ENCODE assay signal across 1 cellular context in the genomic region with DNA sequence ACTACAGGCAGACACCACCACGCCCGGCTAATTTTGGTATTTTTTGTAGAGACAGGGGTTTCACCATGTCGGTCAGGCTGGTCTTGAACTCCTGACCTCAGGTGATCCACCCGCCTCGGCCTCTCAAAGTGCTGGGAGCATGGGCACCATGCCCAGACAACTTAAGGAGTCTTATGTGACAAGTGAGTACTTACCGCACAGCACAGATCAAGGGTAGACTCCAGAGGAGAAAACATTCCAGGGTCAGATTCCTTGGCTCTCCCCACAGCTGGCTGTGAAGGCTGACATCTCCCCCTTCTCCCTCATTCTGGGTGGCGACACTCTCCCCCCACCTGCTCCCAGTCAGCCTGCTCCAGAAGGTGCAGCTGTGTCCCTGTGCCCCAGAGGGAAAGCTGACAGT.
TF ChIP-seq lines count a peak whose summit lies in the region.

No MANE protein-coding gene starts in this region.

TF ChIP-seq in HEK293, 187 proteins besides CTCF, POLR2A, EP300 and RAD21 (continued from another document):
- TF ChIP-seq ZFP3 (tag by site-specific recombination; IDR thresholded peaks at IDR 0.05; ENCODE audit: low read depth) = no peak
- no peak for TF ChIP-seq ZNF133 (tag by site-specific recombination; IDR thresholded peaks at IDR 0.05)
- 0 out of 2 replicates have a peak, but pooled peaks have one; percentile 23 for TF ChIP-seq IKZF3 (tag by site-specific recombination; IDR thresholded peaks at IDR 0.05)
- TF ChIP-seq ZNF394 (tag by site-specific recombination; IDR thresholded peaks at IDR 0.05; ENCODE audit: borderline replicate concordance) = no peak
- no peak for TF ChIP-seq ZNF621 (tag by site-specific recombination; IDR thresholded peaks at IDR 0.05)
- TF ChIP-seq, protein P1, sequence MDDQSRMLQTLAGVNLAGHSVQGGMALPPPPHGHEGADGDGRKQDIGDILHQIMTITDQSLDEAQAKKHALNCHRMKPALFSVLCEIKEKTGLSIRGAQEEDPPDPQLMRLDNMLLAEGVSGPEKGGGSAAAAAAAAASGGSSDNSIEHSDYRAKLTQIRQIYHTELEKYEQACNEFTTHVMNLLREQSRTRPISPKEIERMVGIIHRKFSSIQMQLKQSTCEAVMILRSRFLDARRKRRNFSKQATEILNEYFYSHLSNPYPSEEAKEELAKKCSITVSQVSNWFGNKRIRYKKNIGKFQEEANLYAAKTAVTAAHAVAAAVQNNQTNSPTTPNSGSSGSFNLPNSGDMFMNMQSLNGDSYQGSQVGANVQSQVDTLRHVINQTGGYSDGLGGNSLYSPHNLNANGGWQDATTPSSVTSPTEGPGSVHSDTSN (CRISPR knock-in tag; IDR thresholded peaks at IDR 0.05) = no peak
- TF ChIP-seq ZFP41 (tag by site-specific recombination; IDR thresholded peaks at IDR 0.05; ENCODE audit: borderline replicate concordance) = no peak
